Comparison of ENCODE assay signal across 8 cellular contexts in the genomic region with DNA sequence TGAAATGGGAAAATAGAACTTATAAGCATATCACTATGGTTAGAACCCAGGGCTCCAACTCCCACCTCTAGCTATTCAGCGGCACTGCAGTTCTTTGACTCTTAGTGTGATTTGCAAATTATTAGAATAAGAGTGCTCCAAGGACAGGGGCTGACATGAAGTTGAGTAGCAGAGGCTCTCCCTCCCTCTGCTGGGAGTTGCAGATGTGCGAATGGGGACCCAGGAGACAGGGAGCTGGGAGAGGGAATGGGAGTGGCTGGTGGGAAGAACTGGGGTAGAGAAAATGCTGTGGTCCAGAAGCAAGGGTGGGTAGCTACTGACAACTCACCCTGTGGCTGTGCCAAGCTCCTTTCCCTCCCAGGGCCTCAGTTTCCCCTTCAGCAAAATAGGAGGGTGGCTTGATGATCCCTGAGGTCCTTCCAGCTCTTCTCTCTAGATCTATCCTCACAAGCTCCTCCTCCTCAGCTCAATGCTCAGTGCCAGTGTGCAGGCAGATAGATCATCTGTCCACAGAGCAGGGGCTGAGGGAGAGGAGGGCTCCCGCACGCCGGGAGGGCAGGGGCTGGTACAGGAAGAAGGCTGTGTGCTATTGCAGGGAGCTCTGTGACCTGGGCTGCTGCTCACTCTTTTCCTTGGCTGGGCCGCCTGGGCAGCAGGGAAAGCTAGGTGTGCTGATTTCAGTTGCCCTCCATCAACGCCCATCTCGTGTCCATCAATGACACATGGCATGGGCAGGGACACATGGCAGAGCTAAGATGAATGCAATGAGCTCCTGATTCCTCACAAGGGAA.
"Had no signal": no experiment of that assay in that cellular context is flagged by ENCODE, and none has a peak within 500 bp of the region (broad histone marks: within the 10 kb centered on the region; RNA-seq: fewer than 3 reads in every experiment).

No MANE protein-coding gene starts in this region.

- H3K9me3 ChIP-seq: HAP-1 had no signal

- H3K27ac Mint-ChIP-seq: GM23338, HFFc6, IgD-negative memory B cell had no signal

- H3K4me2 ChIP-seq: GM23338 had no signal

- H3K4me3 ChIP-seq: GM23338, HAP-1 had no signal

- H3K4me3 Mint-ChIP-seq: GM23338, HFFc6, IgD-negative memory B cell had no signal

- DNase-seq: H7, HFFc6 had no signal

- H3K9me3 Mint-ChIP-seq: GM23338, HFFc6 had no signal

- H3K36me3 ChIP-seq: HAP-1 had no signal

- ATAC-seq: GM23338, HCT116, HepG2 had no signal

- H3K4me1 ChIP-seq: HAP-1 had no signal

- H2AFZ ChIP-seq: GM23338 had no signal

- H3K27ac ChIP-seq: HL-60 had no signal
